ENCODE assay signal across 1 cellular context in genomic region chr6:31907158-31907813, GRCh38.
TF ChIP-seq lines count a peak whose summit lies in the region.

No MANE protein-coding gene starts in this region.

TF ChIP-seq in HEK293, 187 proteins besides CTCF, POLR2A, EP300 and RAD21 (continued from another document):
- TF ChIP-seq WT1 (tag by site-specific recombination; IDR thresholded peaks at IDR 0.05): peak; percentile 59; the same call in 1 of the 2 replicates
